ENCODE assay signal across 16 cellular contexts in the genomic region with DNA sequence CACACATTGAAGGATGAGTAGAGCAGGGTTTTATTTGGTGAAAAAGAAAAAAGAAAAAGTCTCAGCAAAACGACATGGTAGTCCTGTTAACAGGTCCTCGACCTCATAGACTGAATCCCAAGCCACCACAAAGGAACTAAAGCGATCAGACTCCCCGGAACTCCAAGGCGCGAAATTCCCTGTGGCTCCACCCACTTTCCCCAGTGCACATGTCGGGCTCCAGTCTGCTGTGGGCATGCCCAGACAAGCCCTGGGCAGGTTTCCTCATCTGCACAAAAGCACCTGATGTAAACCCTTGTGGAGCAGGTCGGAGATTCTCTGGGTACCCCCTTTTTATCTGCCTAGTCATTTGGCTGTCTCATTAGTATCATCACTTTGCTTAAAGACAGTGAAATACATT.
DNase-seq lines count a peak whose midpoint lies in the region; ATAC-seq and TF ChIP-seq lines count a peak whose summit lies in the region.
"Had no signal": no experiment of that assay in that cellular context is flagged by ENCODE, and none has a peak within 500 bp of the region (broad histone marks: within the 10 kb centered on the region; RNA-seq: fewer than 3 reads in every experiment).

No MANE protein-coding gene starts in this region.

- H3K4me2 ChIP-seq in GM23338 (no peak overlapping the region), mesenchymal stem cell (ENCODE audit: low read length, poor library complexity, severe bottlenecking) (no peak overlapping the region)

- no peaks in the 10 kb centered on the region for H3K79me2 ChIP-seq in GM23338 (replicated peaks; ENCODE audit: insufficient read depth)

- H2BK15ac ChIP-seq in mesenchymal stem cell (ENCODE audit: low read depth, poor library complexity, severe bottlenecking): no peak overlapping the region

- no peak overlapping the region for H2BK120ac ChIP-seq in mesenchymal stem cell (ENCODE audit: low read depth, low read length)

- ATAC-seq in GM23338: no peak

- H3K4me1 ChIP-seq in GM23338 (ENCODE audit: insufficient read depth) (peaks cover 3% of the 10 kb centered on the region; the same call in 1 of the 2 replicates), mesenchymal stem cell (ENCODE audit: control insufficient read depth, insufficient read depth, low read depth, low read length) (peaks cover 2% of the 10 kb centered on the region)

- DNase-seq in ELF-1 (ENCODE audit: low read depth, low spot score): peak; percentile 27
- peak; percentile 49 for DNase-seq in GM23338 (ENCODE audit: low spot score)
- DNase-seq in UCSD-AML1 (lab: John Stamatoyannopoulos, UW; ENCODE audit: unreplicated experiment): peak; percentile 2
- no peak for DNase-seq in mesenchymal stem cell
- no peak for DNase-seq in GM03348 (ENCODE audit: low spot score)
- no peak for DNase-seq in iPS-NIHi11 (ENCODE audit: low spot score)
- DNase-seq in NCI-H1694 treated with DMSO at 0.1 percent for 48 hours (lab: John Stamatoyannopoulos, UW): no peak
- DNase-seq: ACHN; CD4-positive, CD25-positive, alpha-beta regulatory T cell; DND-41; GF-D8; IMR-90; NCI-H1417 treated with DMSO at 0.1 percent for 48 hours; NCI-H2029 treated with DMSO at 0.1 percent for 48 hours; NCI-H345; NCI-H748 treated with DMSO at 0.1 percent for 48 hours had no signal

- H3K4ac ChIP-seq in mesenchymal stem cell (ENCODE audit: low read depth in 1 of 2, low read length in 2 of 2): no peak overlapping the region

- no peak overlapping the region for H3K4me3 ChIP-seq in GM23338
- H3K4me3 ChIP-seq in mesenchymal stem cell (ENCODE audit: insufficient read depth in 1 of 2, low read depth in 1 of 2, low read length in 2 of 2): no peak overlapping the region

- H3K36me3 ChIP-seq in GM23338 (ENCODE audit: insufficient read depth): no peaks in the 10 kb centered on the region
- no peaks in the 10 kb centered on the region for H3K36me3 ChIP-seq in mesenchymal stem cell (ENCODE audit: control insufficient read depth in 1 of 2, insufficient read depth in 2 of 2, low read depth in 1 of 2, low read length in 2 of 2)

- no peak overlapping the region for H2BK5ac ChIP-seq in mesenchymal stem cell (ENCODE audit: low read depth, low read length, poor library complexity, severe bottlenecking)

- peak overlapping the region; percentile 45 for H2AK5ac ChIP-seq in mesenchymal stem cell (ENCODE audit: low read length, severe bottlenecking)

- peak overlapping the region; percentile 23 for H4K8ac ChIP-seq in mesenchymal stem cell (ENCODE audit: low read length)

- peaks cover 8% of the 10 kb centered on the region for H3K9me3 ChIP-seq in mesenchymal stem cell (ENCODE audit: control insufficient read depth, low read length)

- H3K18ac ChIP-seq in mesenchymal stem cell (ENCODE audit: low read depth in 1 of 2, low read length in 2 of 2): no peak overlapping the region

- H3K4me1 Mint-ChIP-seq in GM23338: peaks cover 4% of the 10 kb centered on the region; the same call in 2 of the 3 replicates
- H3K4me1 Mint-ChIP-seq: CD4-positive, CD25-positive, alpha-beta regulatory T cell had no signal

- no peaks in the 10 kb centered on the region for H3K27me3 Mint-ChIP-seq in GM23338 (ENCODE audit: insufficient read depth, low read depth, poor library complexity)
- H3K27me3 Mint-ChIP-seq: CD4-positive, CD25-positive, alpha-beta regulatory T cell had no signal

- H3K36me3 Mint-ChIP-seq in GM23338 (ENCODE audit: low read depth): peaks cover 24% of the 10 kb centered on the region; the same call in 2 of the 3 replicates
- H3K36me3 Mint-ChIP-seq: CD4-positive, CD25-positive, alpha-beta regulatory T cell had no signal

- 82% methylated on average over 7 of the region's 8 CpGs for WGBS in mesenchymal stem cell

- H3K9me3 Mint-ChIP-seq in GM23338: peaks cover 8% of the 10 kb centered on the region; the same call in 2 of the 3 replicates

- peaks cover 5% of the 10 kb centered on the region; the same call in 1 of the 2 replicates for H3K9me2 ChIP-seq in GM23338 (ENCODE audit: insufficient read depth)

- H2BK12ac ChIP-seq in mesenchymal stem cell (ENCODE audit: low read length in 2 of 2): no peak overlapping the region

- no peak overlapping the region for H3K9ac ChIP-seq in mesenchymal stem cell (ENCODE audit: low read length)

- H4K20me1 ChIP-seq in GM23338 (replicated peaks; ENCODE audit: insufficient read depth): no peaks in the 10 kb centered on the region

- peaks cover 1% of the 10 kb centered on the region for H3K79me1 ChIP-seq in mesenchymal stem cell (replicated peaks; ENCODE audit: low read length, poor library complexity, severe bottlenecking)

- H3K27ac Mint-ChIP-seq in GM23338: peak overlapping the region; percentile 77; the same call in 1 of the 2 replicates
- H3K27ac Mint-ChIP-seq: CD4-positive, CD25-positive, alpha-beta regulatory T cell had no signal

- H3K27ac ChIP-seq in GM23338 (ENCODE audit: low read depth) (no peak overlapping the region; the same call in 1 of the 2 replicates), mesenchymal stem cell (ENCODE audit: low read length, poor library complexity, severe bottlenecking) (no peak overlapping the region)

- no peaks in the 10 kb centered on the region for H3K27me3 ChIP-seq in GM23338 (ENCODE audit: insufficient read depth)
- H3K27me3 ChIP-seq in mesenchymal stem cell (ENCODE audit: control insufficient read depth in 1 of 2, insufficient read depth in 1 of 2, low read length in 2 of 2): no peaks in the 10 kb centered on the region

- H3F3A ChIP-seq in GM23338 (replicated peaks; ENCODE audit: low read depth): no peaks in the 10 kb centered on the region

- no peak overlapping the region for H4K91ac ChIP-seq in mesenchymal stem cell (ENCODE audit: low read length)

- no peak overlapping the region for H3K23ac ChIP-seq in mesenchymal stem cell (ENCODE audit: low read length in 2 of 2)

- H2AFZ ChIP-seq in GM23338 (no peak overlapping the region), mesenchymal stem cell (ENCODE audit: low read depth, low read length) (no peak overlapping the region)

- peak overlapping the region in 1 of 2 experiments; percentile 55 for H3K14ac ChIP-seq in mesenchymal stem cell (ENCODE audit: low read length in 2 of 2)

- no peak for TF ChIP-seq CTCF in GM23338 (conservative IDR thresholded peaks at IDR 0.05; ENCODE audit: low read depth in 2 of 2)

- no peak overlapping the region for H3K4me3 Mint-ChIP-seq in GM23338
- H3K4me3 Mint-ChIP-seq: CD4-positive, CD25-positive, alpha-beta regulatory T cell had no signal

TF ChIP-seq in GM23338, 12 proteins besides CTCF, POLR2A, EP300 and RAD21 (continues in another document):
- TF ChIP-seq CREB1 (CRISPR knock-in tag; IDR thresholded peaks at IDR 0.05; ENCODE audit: low read depth) (no peak), EZH2 (IDR thresholded peaks at IDR 0.05; ENCODE audit: low read depth, unreplicated experiment) (no peak), ZNF331 (CRISPR knock-in tag; IDR thresholded peaks at IDR 0.05; ENCODE audit: low read depth) (no peak), STAT1 (IDR thresholded peaks at IDR 0.05; ENCODE audit: unreplicated experiment) (no peak), ZNF114 (CRISPR knock-in tag; IDR thresholded peaks at IDR 0.05) (no peak), EZH2phosphoT487 (IDR thresholded peaks at IDR 0.05; ENCODE audit: unreplicated experiment) (no peak)
- TF ChIP-seq, protein P1, sequence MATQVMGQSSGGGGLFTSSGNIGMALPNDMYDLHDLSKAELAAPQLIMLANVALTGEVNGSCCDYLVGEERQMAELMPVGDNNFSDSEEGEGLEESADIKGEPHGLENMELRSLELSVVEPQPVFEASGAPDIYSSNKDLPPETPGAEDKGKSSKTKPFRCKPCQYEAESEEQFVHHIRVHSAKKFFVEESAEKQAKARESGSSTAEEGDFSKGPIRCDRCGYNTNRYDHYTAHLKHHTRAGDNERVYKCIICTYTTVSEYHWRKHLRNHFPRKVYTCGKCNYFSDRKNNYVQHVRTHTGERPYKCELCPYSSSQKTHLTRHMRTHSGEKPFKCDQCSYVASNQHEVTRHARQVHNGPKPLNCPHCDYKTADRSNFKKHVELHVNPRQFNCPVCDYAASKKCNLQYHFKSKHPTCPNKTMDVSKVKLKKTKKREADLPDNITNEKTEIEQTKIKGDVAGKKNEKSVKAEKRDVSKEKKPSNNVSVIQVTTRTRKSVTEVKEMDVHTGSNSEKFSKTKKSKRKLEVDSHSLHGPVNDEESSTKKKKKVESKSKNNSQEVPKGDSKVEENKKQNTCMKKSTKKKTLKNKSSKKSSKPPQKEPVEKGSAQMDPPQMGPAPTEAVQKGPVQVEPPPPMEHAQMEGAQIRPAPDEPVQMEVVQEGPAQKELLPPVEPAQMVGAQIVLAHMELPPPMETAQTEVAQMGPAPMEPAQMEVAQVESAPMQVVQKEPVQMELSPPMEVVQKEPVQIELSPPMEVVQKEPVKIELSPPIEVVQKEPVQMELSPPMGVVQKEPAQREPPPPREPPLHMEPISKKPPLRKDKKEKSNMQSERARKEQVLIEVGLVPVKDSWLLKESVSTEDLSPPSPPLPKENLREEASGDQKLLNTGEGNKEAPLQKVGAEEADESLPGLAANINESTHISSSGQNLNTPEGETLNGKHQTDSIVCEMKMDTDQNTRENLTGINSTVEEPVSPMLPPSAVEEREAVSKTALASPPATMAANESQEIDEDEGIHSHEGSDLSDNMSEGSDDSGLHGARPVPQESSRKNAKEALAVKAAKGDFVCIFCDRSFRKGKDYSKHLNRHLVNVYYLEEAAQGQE (IDR thresholded peaks at IDR 0.05; ENCODE audit: unreplicated experiment): no peak

Comparison
In these comparisons a context has a peak if more than half of its experiments do, and no peak if none do; other contexts are left out.
1. DNase-seq: peak in ELF-1 (single experiment), GM23338 (single experiment) and UCSD-AML1 (single experiment); none in mesenchymal stem cell (single experiment), GM03348 (single experiment), iPS-NIHi11 (single experiment) and NCI-H1694 treated with DMSO at 0.1 percent for 48 hours (single experiment).